ENCODE assay signal across 9 cellular contexts in genomic region chr19:35347171-35347929, GRCh38. TPM values are rescaled to one million over a fixed set of nuclear protein-coding genes. Genes with fewer than 3 reads are reported as not detected.
A peak's percentile ranks its signal among the peaks of the same experiment; 100 is the strongest.
DNase-seq lines count a peak whose midpoint lies in the region; ATAC-seq, FAIRE-seq and TF ChIP-seq lines count a peak whose summit lies in the region.
"Had no signal": no experiment of that assay in that cellular context is flagged by ENCODE, and none has a peak within 500 bp of the region (broad histone marks: within the 10 kb centered on the region; RNA-seq: fewer than 3 reads in every experiment).

Gene FFAR1, plus strand, starts transcription at chr19:35347902. Its CDS starts 3,650 bp downstream, at chr19:35351552.

- ATAC-seq in GM21825 (IDR thresholded peaks at IDR 0.05; ENCODE audit: unreplicated experiment) (peak; percentile 45), gastrocnemius medialis (no peak)
- ATAC-seq in activated naive CD8-positive, alpha-beta T cell treated with anti-CD3 and anti-CD28 coated beads, Interleukin-2, amount 50 U/mL, for 24 hours: peak; percentile 72

- H3K27ac Mint-ChIP-seq in activated naive CD8-positive, alpha-beta T cell treated with anti-CD3 and anti-CD28 coated beads, Interleukin-2, amount 50 U/mL, for 24 hours: peak within 1 kb of the TSS; percentile 98

- H3K27me3 Mint-ChIP-seq in activated naive CD8-positive, alpha-beta T cell treated with anti-CD3 and anti-CD28 coated beads, Interleukin-2, amount 50 U/mL, for 24 hours: peaks cover under 1% of the 10 kb centered on the region

- H3K36me3 Mint-ChIP-seq in activated naive CD8-positive, alpha-beta T cell treated with anti-CD3 and anti-CD28 coated beads, Interleukin-2, amount 50 U/mL, for 24 hours (ENCODE audit: low read depth): peaks cover 5% of the 10 kb centered on the region

- TF ChIP-seq POLR2A in GM15510 (IDR thresholded peaks at IDR 0.05; ENCODE audit: borderline replicate concordance, extremely low read depth, insufficient read length) (peak; percentile 34), gastrocnemius medialis (IDR thresholded peaks at IDR 0.05) (no peak)

- H3K27ac ChIP-seq in gastrocnemius medialis: no peak within 1 kb of the TSS

- no peaks in the 10 kb centered on the region for H3K4me1 ChIP-seq in gastrocnemius medialis
- H3K4me1 ChIP-seq: pancreas had no signal

- peaks cover 44% of the 10 kb centered on the region for H3K4me1 Mint-ChIP-seq in activated naive CD8-positive, alpha-beta T cell treated with anti-CD3 and anti-CD28 coated beads, Interleukin-2, amount 50 U/mL, for 24 hours

- intact Hi-C loops in gastrocnemius medialis (cut with DNase I; ENCODE audit: low total_unique reads): no loop called here

- in situ Hi-C loops in gastrocnemius medialis (cut with MboI; ENCODE audit: low sequenced_read_pairs in 4 of 4): loop anchor here in 1 of 4 donors (10.0 kb wide), 1 partner anchor 147 kb away; the partner anchor contains the start of gene KRTDAP

- H3K4me3 Mint-ChIP-seq in activated naive CD8-positive, alpha-beta T cell treated with anti-CD3 and anti-CD28 coated beads, Interleukin-2, amount 50 U/mL, for 24 hours: peak within 1 kb of the TSS; percentile 74

- H3K9me3 Mint-ChIP-seq in activated naive CD8-positive, alpha-beta T cell treated with anti-CD3 and anti-CD28 coated beads, Interleukin-2, amount 50 U/mL, for 24 hours: no peaks in the 10 kb centered on the region

- H3K27me3 ChIP-seq in gastrocnemius medialis: no peaks in the 10 kb centered on the region
- H3K27me3 ChIP-seq: pancreas had no signal

- DNase-seq in NOMO-1 (lab: John Stamatoyannopoulos, UW; ENCODE audit: unreplicated experiment in 2 of 2) (peak; percentile 77 to 86), retina (no peak), RCC 7860 (ENCODE audit: low spot score) (no peak), gastrocnemius medialis (no peak)
- peak; percentile 61 for DNase-seq in activated naive CD8-positive, alpha-beta T cell treated with anti-CD3 and anti-CD28 coated beads, Interleukin-2, amount 50 U/mL, for 24 hours
- peak; percentile 23 to 30 for DNase-seq in stimulated activated CD4-positive, alpha-beta T cell treated with anti-CD3 and anti-CD28 coated beads, Interleukin-1b, Interleukin-23, amount 100 ng/mL, for 4 hours (ENCODE audit: low read depth in 2 of 2)

- H3K36me3 ChIP-seq in gastrocnemius medialis: no peaks in the 10 kb centered on the region
- H3K36me3 ChIP-seq: pancreas had no signal

- H3K4me3 ChIP-seq in gastrocnemius medialis: no peak within 1 kb of the TSS
- H3K4me3 ChIP-seq: pancreas had no signal

- H3K9me3 ChIP-seq in gastrocnemius medialis: no peaks in the 10 kb centered on the region
- H3K9me3 ChIP-seq: pancreas had no signal

- TF ChIP-seq CTCF in gastrocnemius medialis (IDR thresholded peaks at IDR 0.05 in 4 of 5, conservative IDR thresholded peaks at IDR 0.05 in 1 of 5): no peak

- FAIRE-seq in RCC 7860 (lab: Jason Lieb, UNC): no peak
- FAIRE-seq: pancreas had no signal

RNA-seq across cellular contexts. Expression of gene FFAR1, which starts in this region (rescaled TPM):
- not detected for total RNA-seq in gastrocnemius medialis

Comparison
In these comparisons a context has a peak if more than half of its experiments do, and no peak if none do; other contexts are left out.
1. ATAC-seq: peak in GM21825 (single experiment) and activated naive CD8-positive, alpha-beta T cell treated with anti-CD3 and anti-CD28 coated beads, Interleukin-2, amount 50 U/mL, for 24 hours (single experiment); none in gastrocnemius medialis (0 of 2).
2. DNase-seq: peak in NOMO-1 (2 of 2), activated naive CD8-positive, alpha-beta T cell treated with anti-CD3 and anti-CD28 coated beads, Interleukin-2, amount 50 U/mL, for 24 hours (single experiment) and stimulated activated CD4-positive, alpha-beta T cell treated with anti-CD3 and anti-CD28 coated beads, Interleukin-1b, Interleukin-23, amount 100 ng/mL, for 4 hours (2 of 2); none in retina (single experiment), RCC 7860 (single experiment) and gastrocnemius medialis (0 of 2).